ENCODE assay signal across 1 cellular context in genomic region chr6:166583230-166583629, GRCh38.
TF ChIP-seq lines count a peak whose summit lies in the region.

No MANE protein-coding gene starts in this region.

TF ChIP-seq in IMR-90, 13 proteins besides CTCF, POLR2A, EP300 and RAD21 (continued from another document):
- no peak for TF ChIP-seq ELK1 (IDR thresholded peaks at IDR 0.05; ENCODE audit: borderline replicate concordance, low read depth, low read length)
- TF ChIP-seq, protein P1, sequence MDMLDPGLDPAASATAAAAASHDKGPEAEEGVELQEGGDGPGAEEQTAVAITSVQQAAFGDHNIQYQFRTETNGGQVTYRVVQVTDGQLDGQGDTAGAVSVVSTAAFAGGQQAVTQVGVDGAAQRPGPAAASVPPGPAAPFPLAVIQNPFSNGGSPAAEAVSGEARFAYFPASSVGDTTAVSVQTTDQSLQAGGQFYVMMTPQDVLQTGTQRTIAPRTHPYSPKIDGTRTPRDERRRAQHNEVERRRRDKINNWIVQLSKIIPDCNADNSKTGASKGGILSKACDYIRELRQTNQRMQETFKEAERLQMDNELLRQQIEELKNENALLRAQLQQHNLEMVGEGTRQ (IDR thresholded peaks at IDR 0.05; ENCODE audit: low read depth, low read length), result no peak
